In the genomic region with DNA sequence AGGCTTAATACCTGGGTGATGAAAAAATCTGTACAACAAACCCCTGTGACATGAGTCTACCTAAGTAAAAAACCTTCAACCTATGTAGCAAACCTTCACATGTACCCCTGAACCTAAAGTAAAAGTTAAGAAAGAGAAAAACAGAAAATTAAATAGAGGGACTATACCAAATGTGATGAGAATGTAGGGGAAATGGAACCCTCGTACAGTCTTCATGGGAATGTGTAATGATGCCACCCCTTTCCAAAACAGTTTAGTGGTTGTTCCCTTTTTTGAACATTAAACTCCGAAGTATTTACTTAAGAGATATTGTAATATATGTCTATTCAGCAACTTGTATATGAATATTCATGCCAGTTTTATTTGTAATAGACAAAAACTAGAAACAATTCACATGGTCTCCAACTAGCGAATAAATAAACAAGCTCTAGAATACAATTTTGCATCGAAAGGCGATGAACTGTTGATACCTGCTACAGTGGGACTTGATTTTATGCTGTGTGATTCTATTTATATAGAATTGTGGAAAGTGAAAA, we compare ENCODE assay signal across 9 cellular contexts. TPM values are rescaled to one million over a fixed set of nuclear protein-coding genes. Genes with fewer than 3 reads are reported as not detected.
"Had no signal": no experiment of that assay in that cellular context is flagged by ENCODE, and none has a peak within 500 bp of the region (broad histone marks: within the 10 kb centered on the region; RNA-seq: fewer than 3 reads in every experiment).

No MANE protein-coding gene starts in this region.

- H3K9ac ChIP-seq: KMS-11 had no signal

- H3K4me2 ChIP-seq: KMS-11 had no signal

- H3K27ac ChIP-seq: HL-60, KMS-11 had no signal

- DNase-seq: Karpas-422, Kasumi-1, KBM-7, KG1 had no signal

RNA-seq across cellular contexts. Expression of a gene that starts 34.1 kb away (rescaled TPM):
- total RNA-seq: HT-29, HT1080 had no signal
- polyA plus RNA-seq: IgD-negative memory B cell had no signal
